10 cellular contexts compared by ENCODE assay signal in the genomic region with DNA sequence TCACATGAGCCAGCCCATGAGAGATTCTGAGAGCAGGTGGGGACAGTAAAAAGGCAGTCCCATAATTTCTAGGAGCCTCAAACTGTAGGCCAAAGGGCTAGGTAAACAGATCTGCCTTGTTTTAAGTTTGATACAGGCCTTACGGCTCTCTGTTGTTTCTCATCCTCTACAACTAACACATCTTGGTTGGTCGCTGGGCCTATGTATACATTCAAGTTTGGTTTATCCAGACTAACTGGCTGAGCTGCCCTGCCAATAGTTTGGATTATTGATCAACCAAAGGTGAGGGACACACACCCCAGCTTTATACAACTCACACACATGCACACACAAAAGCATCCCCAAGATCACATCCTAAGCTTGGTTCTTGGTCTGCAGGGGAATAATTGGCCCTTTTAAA. TPM values are rescaled to one million over a fixed set of nuclear protein-coding genes. Genes with fewer than 3 reads are reported as not detected.
DNase-seq lines count a peak whose midpoint lies in the region; ATAC-seq, FAIRE-seq and TF ChIP-seq lines count a peak whose summit lies in the region.
"Had no signal": no experiment of that assay in that cellular context is flagged by ENCODE, and none has a peak within 500 bp of the region (broad histone marks: within the 10 kb centered on the region; RNA-seq: fewer than 3 reads in every experiment).

No MANE protein-coding gene starts in this region.

- TF ChIP-seq RAD21 in K562 (CRISPR knock-in tag; conservative IDR thresholded peaks at IDR 0.05 in 1 of 2, IDR thresholded peaks at IDR 0.05 in 1 of 2): no peak

- FAIRE-seq in K562 (lab: Jason Lieb, UNC): no peak

- TF ChIP-seq POLR2A in K562 (conservative IDR thresholded peaks at IDR 0.05): no peak

- BruUV-seq in K562 (replicated peaks; lab: Mats Ljungman, UMichigan): no TSS peak

- no peaks in the 10 kb centered on the region for H4K20me1 ChIP-seq in K562 (replicated peaks; ENCODE audit: control insufficient read depth, insufficient read depth, low read length)

- H3K27me3 ChIP-seq in left ventricle myocardium inferior (ENCODE audit: low read depth) (no peaks in the 10 kb centered on the region), K562 (ENCODE audit: control insufficient read depth in 2 of 2, insufficient read depth in 2 of 2, low read length in 2 of 2) (no peaks in the 10 kb centered on the region), mononuclear cell (ENCODE audit: insufficient read depth, low read length) (no peaks in the 10 kb centered on the region), upper lobe of right lung (no peaks in the 10 kb centered on the region)

- WGBS in K562 (ENCODE audit: insufficient coverage, low coverage, missing lambda C conversion rate): 39% methylated on average over 2 of the region's 2 CpGs

- H3K9me1 ChIP-seq in K562 (ENCODE audit: control insufficient read depth, insufficient read depth, low read length): no peaks in the 10 kb centered on the region

- DNase-seq in left ventricle myocardium inferior (no peak), Right ventricle myocardium inferior (ENCODE audit: missing footprints) (no peak), K562 (ENCODE audit: extremely low read depth in 1 of 4, low spot score in 3 of 4) (no peak), upper lobe of right lung (no peak), posterior cingulate gyrus (no peak), LoVo (ENCODE audit: low spot score) (no peak)
- no peak for DNase-seq in stimulated activated CD4-positive, alpha-beta T cell treated with anti-CD3 and anti-CD28 coated beads, Interleukin-15, amount 100 ng/mL, for 24 hours

- H3K27ac ChIP-seq in left ventricle myocardium inferior (replicated peaks) (peak overlapping the region; percentile 99), K562 (ENCODE audit: extremely low read depth, low read depth, low read length) (peak overlapping the region; percentile 84), upper lobe of right lung (peak overlapping the region; percentile 24)

- in situ Hi-C loops in K562 (cut with MboI): no loop called here

- no peak for TF ChIP-seq CTCF in left ventricle myocardium inferior (IDR thresholded peaks at IDR 0.05; ENCODE audit: borderline replicate concordance)
- no peak for TF ChIP-seq CTCF in K562 (IDR thresholded peaks at IDR 0.05 in 2 of 3, conservative IDR thresholded peaks at IDR 0.05 in 1 of 3; ENCODE audit: insufficient read depth in 2 of 3, low read depth in 1 of 3, low read length in 3 of 3)
- TF ChIP-seq CTCF in upper lobe of right lung (IDR thresholded peaks at IDR 0.05): no peak

- ATAC-seq in Right ventricle myocardium inferior (no peak), K562 (no peak), upper lobe of right lung (no peak)

- POLR2A ChIA-PET in K562 (lab: Yijun Ruan, JAX): interaction anchor here (0.9 to 1.9 kb wide), 4 partner anchors 8 to 157 kb away, joined by 3 to 9 read pairs (median 4); partner anchors contain the start of gene SELENOT

- H3K4me1 ChIP-seq in left ventricle myocardium inferior: peaks cover 89% of the 10 kb centered on the region
- H3K4me1 ChIP-seq in K562 (replicated peaks in 1 of 2; ENCODE audit: control insufficient read depth in 2 of 2, insufficient read depth in 2 of 2, low read length in 2 of 2): peaks cover 16 to 21% of the 10 kb centered on the region in 2 experiments; a peak in 4 of 5 replicates
- H3K4me1 ChIP-seq in mononuclear cell (ENCODE audit: insufficient read depth, low read length): peaks cover 69% of the 10 kb centered on the region
- H3K4me1 ChIP-seq in upper lobe of right lung: peaks cover 40% of the 10 kb centered on the region

- peak overlapping the region; percentile 88 for H3K4me3 ChIP-seq in left ventricle myocardium inferior
- peak overlapping the region; percentile 72 for H3K4me3 ChIP-seq in K562
- H3K4me3 ChIP-seq in mononuclear cell (ENCODE audit: low read length): peak overlapping the region; percentile 89
- H3K4me3 ChIP-seq in upper lobe of right lung: peak overlapping the region; percentile 81

- intact Hi-C loops in left ventricle myocardium inferior (cut with micrococcal nuclease) (no loop called here), Right ventricle myocardium inferior (cut with DNase I) (loop anchor here (5.0 kb wide), 2 partner anchors 38 to 213 kb away; partner anchors contain the start of genes EIF2A and SERP1), K562 (cut with micrococcal nuclease) (loop anchor here (2.0 kb wide), 1 partner anchor 27 kb away; no protein-coding TSS in a partner anchor), upper lobe of right lung (cut with DNase I) (no loop called here), posterior cingulate gyrus (cut with DNase I) (loop anchor here (5.0 kb wide), 3 partner anchors 38 to 348 kb away; partner anchors contain the start of gene SELENOT)

- H3K36me3 ChIP-seq in left ventricle myocardium inferior (peaks cover 6% of the 10 kb centered on the region), K562 (ENCODE audit: control insufficient read depth, insufficient read depth, low read length) (peaks cover 44% of the 10 kb centered on the region), upper lobe of right lung (no peaks in the 10 kb centered on the region)

- H3K9me3 ChIP-seq in left ventricle myocardium inferior (replicated peaks) (no peaks in the 10 kb centered on the region), K562 (replicated peaks; ENCODE audit: control insufficient read depth, insufficient read depth, low read depth, low read length) (no peaks in the 10 kb centered on the region), mononuclear cell (ENCODE audit: low read depth, low read length) (no peaks in the 10 kb centered on the region), upper lobe of right lung (no peaks in the 10 kb centered on the region)

- H3K79me2 ChIP-seq in K562 (ENCODE audit: control insufficient read depth, insufficient read depth, low read length): peaks cover 84% of the 10 kb centered on the region

- CTCF ChIA-PET in K562 (lab: Yijun Ruan, JAX; ENCODE audit: low intra/inter-chr PET ratio): no interaction called here

- peak overlapping the region; percentile 2 to 78; a peak in 3 of 4 replicates for H3K9ac ChIP-seq in K562 (ENCODE audit: insufficient read depth in 1 of 2, low read depth in 2 of 2, low read length in 2 of 2)

- H2AFZ ChIP-seq in K562 (ENCODE audit: low read depth, low read length): no peak overlapping the region

- H3K4me2 ChIP-seq in K562 (ENCODE audit: insufficient read depth, low read length): peak overlapping the region; percentile 84

- no peak for TF ChIP-seq EP300 in K562 (IDR thresholded peaks at IDR 0.05; ENCODE audit: low read length)

TF ChIP-seq in K562, 482 proteins besides CTCF, POLR2A, EP300 and RAD21:
- TF ChIP-seq TRIM28 (IDR thresholded peaks at IDR 0.05) (no peak), ZFX (CRISPR knock-in tag; IDR thresholded peaks at IDR 0.05) (0 out of 2 replicates have a peak, but pooled peaks have one; percentile 32)

RNA-seq across cellular contexts. Expression of gene SIAH2, which starts 3.0 kb away (rescaled TPM):
- 23.0 TPM for total RNA-seq in left ventricle myocardium inferior
- total RNA-seq in Right ventricle myocardium inferior: 20.6 TPM
- total RNA-seq in K562 (2011; cell fraction: chromatin; rRNA removed; ENCODE audit: low replicate concordance): 10.4 and 14.0 TPM in 2 replicates
- total RNA-seq in K562 (2011; cell fraction: nucleolus; rRNA removed): 19.2 and 21.1 TPM in 2 replicates
- 14.0 and 17.1 TPM in 2 replicates for total RNA-seq in K562 (2011; cell fraction: nucleoplasm; rRNA removed)
- 39.0 and 52.8 TPM in 2 replicates for total RNA-seq in K562 (2014; rRNA removed)
- total RNA-seq in K562 (2014; rRNA removed; fragmentation: Illumina TruSeq; extraction: Trizol): 22.6 and 23.4 TPM in 2 replicates
- total RNA-seq in K562 (2015; rRNA removed; fragmentation: Illumina TruSeq; extraction: Trizol): 24.6 and 24.8 TPM in 2 replicates
- 32.9 and 33.6 TPM in 2 replicates for total RNA-seq in K562 (2021)
- 34.9 and 37.8 TPM in 2 replicates for polyA plus RNA-seq in K562 (2011; rRNA removed)
- 51.5 and 163 TPM in 2 replicates for polyA plus RNA-seq in K562 (2011; cell fraction: cytosol; rRNA removed)
- polyA plus RNA-seq in K562 (2011; cell fraction: nucleus; rRNA removed): 35.1 and 65.2 TPM in 2 replicates
- polyA plus RNA-seq in K562 (2012): 19.7 and 22.9 TPM in 2 replicates
- polyA plus RNA-seq in K562 (2014; fragmentation: Illumina TruSeq; extraction: Trizol): 26.9 and 34.4 TPM in 2 replicates
- polyA plus RNA-seq in K562 (2014; fragmentation: Nextera tagmentation; extraction: Ambion mirVana): 1 to 10 TPM; 4.8 to 7.5 TPM
- 29.9 and 34.5 TPM in 2 replicates for polyA plus RNA-seq in K562 (2014; rRNA removed)
- 25.2 and 48.9 TPM in 2 replicates for polyA minus RNA-seq in K562 (2011; rRNA and poly(A)+ RNA removed)
- polyA minus RNA-seq in K562 (2011; cell fraction: cytosol; rRNA and poly(A)+ RNA removed): 32.4 and 42.9 TPM in 2 replicates
- 12.4 and 12.8 TPM in 2 replicates for polyA minus RNA-seq in K562 (2011; cell fraction: nucleus; rRNA and poly(A)+ RNA removed)
- 44.0 TPM for total RNA-seq in mononuclear cell
- 16.9 TPM for total RNA-seq in upper lobe of right lung

RNA-seq across cellular contexts. Expression of gene ERICH6, which starts 56.2 kb away (rescaled TPM):
- total RNA-seq in left ventricle myocardium inferior (0.55 TPM), Right ventricle myocardium inferior (not detected), K562 (2014; rRNA removed) (not detected in 2 replicates), K562 (2014; rRNA removed; fragmentation: Illumina TruSeq; extraction: Trizol) (not detected in 2 replicates), K562 (2015; rRNA removed; fragmentation: Illumina TruSeq; extraction: Trizol) (not detected in 2 replicates), K562 (2021) (not detected in 2 replicates), mononuclear cell (0.21 TPM), upper lobe of right lung (not detected)
- total RNA-seq in K562 (2011; cell fraction: chromatin; rRNA removed; ENCODE audit: low replicate concordance): 0.14 TPM in 1 of 2 replicates, not detected in the other
- total RNA-seq in K562 (2011; cell fraction: nucleolus; rRNA removed): not detected in 2 replicates
- not detected in 2 replicates for total RNA-seq in K562 (2011; cell fraction: nucleoplasm; rRNA removed)
- polyA plus RNA-seq in K562 (2011; rRNA removed) (not detected in 2 replicates), K562 (2014; fragmentation: Illumina TruSeq; extraction: Trizol) (not detected in 2 replicates), K562 (2014; fragmentation: Nextera tagmentation; extraction: Ambion mirVana) (not detected), K562 (2014; rRNA removed) (not detected in 2 replicates)
- polyA plus RNA-seq in K562 (2011; cell fraction: cytosol; rRNA removed): not detected in 2 replicates
- not detected in 2 replicates for polyA plus RNA-seq in K562 (2011; cell fraction: nucleus; rRNA removed)
- not detected in 2 replicates for polyA plus RNA-seq in K562 (2012)
- not detected in 2 replicates for polyA minus RNA-seq in K562 (2011; rRNA and poly(A)+ RNA removed)
- polyA minus RNA-seq in K562 (2011; cell fraction: cytosol; rRNA and poly(A)+ RNA removed): not detected in 2 replicates
- polyA minus RNA-seq in K562 (2011; cell fraction: nucleus; rRNA and poly(A)+ RNA removed): 0.13 TPM in 1 of 2 replicates, not detected in the other
- total RNA-seq: Daoy, glomerular endothelial cell had no signal

Comparison
In these comparisons a context has a peak if more than half of its experiments do, and no peak if none do; other contexts are left out.
1. intact Hi-C loops: an anchor here in Right ventricle myocardium inferior (5.0 kb wide), K562 (2.0 kb wide) and posterior cingulate gyrus (5.0 kb wide); none called in left ventricle myocardium inferior and upper lobe of right lung.
2. H3K27ac ChIP-seq: peak in every context shown above with its lines; median percentile 99 in left ventricle myocardium inferior; 84 in K562; 24 in upper lobe of right lung.